7 cellular contexts compared by ENCODE assay signal in genomic region chr3:11719406-11720219, GRCh38.
DNase-seq lines count a peak whose midpoint lies in the region; ATAC-seq, FAIRE-seq and TF ChIP-seq lines count a peak whose summit lies in the region.

No MANE protein-coding gene starts in this region.

- no peaks in the 10 kb centered on the region for H3K27me3 ChIP-seq in liver (ENCODE audit: control insufficient read depth in 4 of 4, insufficient read depth in 4 of 4, low read length in 3 of 4)

- TF ChIP-seq RAD21 in liver (IDR thresholded peaks at IDR 0.05) = no peak

- H3K9me3 ChIP-seq in liver (ENCODE audit: control insufficient read depth in 4 of 4, low read length in 3 of 4) = no peaks in the 10 kb centered on the region

- peak overlapping the region; percentile 86 to 90 for H3K27ac ChIP-seq in liver (ENCODE audit: low read depth in 1 of 2, low read length in 2 of 2)

- no peak for FAIRE-seq in GM18507 (lab: Jason Lieb, UNC)

- H3K4me1 ChIP-seq in liver (ENCODE audit: control insufficient read depth in 4 of 4, insufficient read depth in 4 of 4, low read length in 3 of 4) = peaks cover 3 to 25% (median 16%) of the 10 kb centered on the region in 4 donors

- peak overlapping the region in 1 of 2 donors; percentile 74 for H3K9ac ChIP-seq in liver (ENCODE audit: low read depth in 1 of 2, low read length in 2 of 2)

- TF ChIP-seq CTCF in liver (IDR thresholded peaks at IDR 0.05; ENCODE audit: low read depth, low read length, missing input control) = no peak

- H3K36me3 ChIP-seq in liver (ENCODE audit: control insufficient read depth in 4 of 4, insufficient read depth in 3 of 4, low read depth in 1 of 4, low read length in 3 of 4) = no peaks in the 10 kb centered on the region

- DNase-seq in GM18507 (ENCODE audit: extremely low spot score, insufficient read length, low read depth) (peak; percentile 49), NCI-H2107 treated with DMSO at 0.1 percent for 48 hours (lab: John Stamatoyannopoulos, UW; ENCODE audit: unreplicated experiment) (peak; percentile 37), dermis blood vessel endothelial cell (peak; percentile 77)
- DNase-seq in activated CD4-positive, alpha-beta T cell treated with anti-CD3 and anti-CD28 coated beads, Interleukin-2, amount 50 U/mL, for 48 hours = peak; percentile 80 to 82
- peak; percentile 77 for DNase-seq in stimulated activated CD4-positive, alpha-beta T cell treated with anti-CD3 and anti-CD28 coated beads, Interleukin-4, amount 100 ng/mL, for 1 hour

- whole genome bisulfite sequencing in liver = under 1% methylated on average over 105 of the region's 105 CpGs

- ATAC-seq in HG02884 (IDR thresholded peaks at IDR 0.05; ENCODE audit: unreplicated experiment) = peak; percentile 54

- H3K4me3 ChIP-seq in liver (ENCODE audit: low read depth in 1 of 3, low read length in 3 of 3) = peak overlapping the region; percentile 97 to 98 (median 97)

TF ChIP-seq in liver, 16 proteins besides CTCF, POLR2A, EP300 and RAD21:
- no peak for TF ChIP-seq YY1 (IDR thresholded peaks at IDR 0.05)
- no peak for TF ChIP-seq NR2F2 (IDR thresholded peaks at IDR 0.05)
- no peak for TF ChIP-seq FOXA2 (IDR thresholded peaks at IDR 0.05)
- TF ChIP-seq TAF1 (conservative IDR thresholded peaks at IDR 0.05) = no peak
- no peak for TF ChIP-seq JUND (IDR thresholded peaks at IDR 0.05)
- TF ChIP-seq ZBTB33 (IDR thresholded peaks at IDR 0.05) = no peak
- TF ChIP-seq ATF3 (IDR thresholded peaks at IDR 0.05) = no peak
- no peak for TF ChIP-seq MAX (IDR thresholded peaks at IDR 0.05)
- TF ChIP-seq HNF4A (conservative IDR thresholded peaks at IDR 0.05) = no peak
- no peak for TF ChIP-seq EGR1 (IDR thresholded peaks at IDR 0.05; ENCODE audit: low read depth in 2 of 2)
- no peak for TF ChIP-seq FOXA1 (IDR thresholded peaks at IDR 0.05)
- TF ChIP-seq RXRA (IDR thresholded peaks at IDR 0.05) = no peak
- TF ChIP-seq HNF4G (IDR thresholded peaks at IDR 0.05) = no peak
- no peak for TF ChIP-seq SP1 (IDR thresholded peaks at IDR 0.05)
- TF ChIP-seq GABPA (IDR thresholded peaks at IDR 0.05 in 1 of 2, conservative IDR thresholded peaks at IDR 0.05 in 1 of 2) = no peak
- no peak for TF ChIP-seq REST (IDR thresholded peaks at IDR 0.05)
TF ChIP-seq in liver: peak in this region for 0.

Comparison
In these comparisons a context has a peak if more than half of its experiments do, and no peak if none do; other contexts are left out.
1. Peak in every context shown above with its lines: DNase-seq, ATAC-seq, H3K4me3 ChIP-seq and H3K27ac ChIP-seq.